Comparison of ENCODE assay signal across 8 cellular contexts in the genomic region with DNA sequence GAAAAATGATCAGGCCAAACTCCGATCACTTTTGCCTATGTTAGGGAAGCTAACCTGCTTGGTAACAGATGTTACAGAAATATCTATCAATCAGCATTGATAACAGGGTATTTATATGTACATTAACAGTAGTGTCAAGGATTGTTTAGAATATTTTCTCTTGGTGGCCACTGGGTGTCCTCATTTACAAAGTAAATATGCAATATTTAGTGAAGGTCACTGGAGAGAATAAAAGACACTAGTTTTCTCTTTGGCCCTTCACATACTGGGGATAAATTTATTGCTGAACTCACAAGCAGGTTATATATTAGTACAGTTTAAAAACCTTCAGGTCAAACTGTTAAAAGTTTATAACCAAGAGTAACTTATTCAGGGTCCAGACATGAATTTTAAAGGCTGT.
A peak's percentile ranks its signal among the peaks of the same experiment; 100 is the strongest.
DNase-seq lines count a peak whose midpoint lies in the region; ATAC-seq and TF ChIP-seq lines count a peak whose summit lies in the region.

No MANE protein-coding gene starts in this region.

- H3K36me3 ChIP-seq in esophagus squamous epithelium: no peaks in the 10 kb centered on the region

- H3K27ac ChIP-seq in esophagus squamous epithelium: no peak overlapping the region

- no peaks in the 10 kb centered on the region for H3K4me1 Mint-ChIP-seq in nephron progenitor cell

- TF ChIP-seq CTCF in nephron progenitor cell (IDR thresholded peaks at IDR 0.05): peak; percentile 33
- TF ChIP-seq CTCF in esophagus squamous epithelium (IDR thresholded peaks at IDR 0.05): peak in 2 of 6 experiments; percentile 29 to 44

- ATAC-seq in GM18498 (IDR thresholded peaks at IDR 0.05; ENCODE audit: unreplicated experiment): peak; percentile 56

- 65 to 87% methylated on average over 1 of the region's 1 CpG for WGBS in esophagus squamous epithelium, 2 donors

- peaks cover 10% of the 10 kb centered on the region for H3K27me3 Mint-ChIP-seq in nephron progenitor cell (ENCODE audit: low read depth, poor library complexity)

- DNase-seq in AG08396 (ENCODE audit: low spot score): peak; percentile 32
- DNase-seq in NCI-H2196 treated with DMSO at 0.1 percent for 48 hours (lab: John Stamatoyannopoulos, UW; ENCODE audit: unreplicated experiment): peak; percentile 41
- peak; percentile 54 for DNase-seq in dermis blood vessel endothelial cell
- no peak for DNase-seq in nephron progenitor cell
- DNase-seq in NK-92 treated with Interleukin-12 subunit alpha and Interleukin-12 subunit beta, amount 100 ng/mL, for 24 hours (lab: John Stamatoyannopoulos, UW): no peak
- no peak for DNase-seq in esophagus squamous epithelium (lab: John Stamatoyannopoulos, UW)
- no peak for DNase-seq in stimulated activated CD4-positive, alpha-beta T cell treated with anti-CD3 and anti-CD28 coated beads, Interleukin-2, amount 100 ng/mL, for 48 hours

- no peaks in the 10 kb centered on the region for H3K36me3 Mint-ChIP-seq in nephron progenitor cell (ENCODE audit: low read depth)

- intact Hi-C loops in esophagus squamous epithelium (cut with DNase I): no loop called here

- H3K27me3 ChIP-seq in esophagus squamous epithelium: no peaks in the 10 kb centered on the region

- H3K4me3 ChIP-seq in esophagus squamous epithelium: no peak overlapping the region

- H3K9me3 ChIP-seq in esophagus squamous epithelium: no peaks in the 10 kb centered on the region

- H3K4me1 ChIP-seq in esophagus squamous epithelium: peaks cover 0 to 24% (median 0%) of the 10 kb centered on the region in 3 donors

- no peak overlapping the region for H3K4me3 Mint-ChIP-seq in nephron progenitor cell

- TF ChIP-seq POLR2A in esophagus squamous epithelium (IDR thresholded peaks at IDR 0.05): no peak

- no peaks in the 10 kb centered on the region for H3K9me3 Mint-ChIP-seq in nephron progenitor cell

- no peak overlapping the region for H3K27ac Mint-ChIP-seq in nephron progenitor cell

Comparison
In these comparisons a context has a peak if more than half of its experiments do, and no peak if none do; other contexts are left out.
1. DNase-seq: peak in AG08396 (single experiment), NCI-H2196 treated with DMSO at 0.1 percent for 48 hours (single experiment) and dermis blood vessel endothelial cell (single experiment); none in nephron progenitor cell (single experiment), NK-92 treated with Interleukin-12 subunit alpha and Interleukin-12 subunit beta, amount 100 ng/mL, for 24 hours (single experiment), esophagus squamous epithelium (single experiment) and stimulated activated CD4-positive, alpha-beta T cell treated with anti-CD3 and anti-CD28 coated beads, Interleukin-2, amount 100 ng/mL, for 48 hours (0 of 2).